Comparison of ENCODE assay signal across 16 cellular contexts in genomic region chr17:40484285-40484972, GRCh38. TPM values are rescaled to one million over a fixed set of nuclear protein-coding genes. Genes with fewer than 3 reads are reported as not detected.
DNase-seq lines count a peak whose midpoint lies in the region; ATAC-seq and TF ChIP-seq lines count a peak whose summit lies in the region.
"Had no signal": no experiment of that assay in that cellular context is flagged by ENCODE, and none has a peak within 500 bp of the region (broad histone marks: within the 10 kb centered on the region; RNA-seq: fewer than 3 reads in every experiment).

No MANE protein-coding gene starts in this region.

- no peak overlapping the region for H2AFZ ChIP-seq in mammary epithelial cell (ENCODE audit: low read depth, low read length)

- no peak for TF ChIP-seq CTCF in CD14-positive monocyte (IDR thresholded peaks at IDR 0.05)
- no peak for TF ChIP-seq CTCF in mammary epithelial cell (conservative IDR thresholded peaks at IDR 0.05 in 1 of 2, IDR thresholded peaks at IDR 0.05 in 1 of 2; ENCODE audit: extremely low read depth in 1 of 2, insufficient read depth in 1 of 2, low read depth in 1 of 2, low read length in 2 of 2)

- intact Hi-C loops in CD14-positive monocyte (cut with micrococcal nuclease) (no loop called here), mammary epithelial cell (cut with micrococcal nuclease) (no loop called here)
- intact Hi-C loops in naive thymus-derived CD4-positive, alpha-beta T cell (cut with micrococcal nuclease): loop anchor here (5.0 kb wide), 2 partner anchors 37 to 42 kb away; partner anchors contain the start of gene IGFBP4 (in 1 of the 2)

- POLR2A ChIA-PET in naive thymus-derived CD4-positive, alpha-beta T cell (lab: Charles Lee): interaction anchor here (1.3 to 2.5 kb wide), 2 partner anchors 8 to 48 kb away, joined by 4 to 7 read pairs; no protein-coding TSS in a partner anchor

- ATAC-seq in naive thymus-derived CD4-positive, alpha-beta T cell: no peak
- ATAC-seq in HG03280 (IDR thresholded peaks at IDR 0.05; ENCODE audit: unreplicated experiment): no peak
- ATAC-seq in HG03196 (IDR thresholded peaks at IDR 0.05; ENCODE audit: unreplicated experiment): no peak
- ATAC-seq: activated naive CD8-positive, alpha-beta T cell treated with anti-CD3 and anti-CD28 coated beads, Interleukin-2, amount 50 U/mL, for 24 hours had no signal

- H3K9me3 Mint-ChIP-seq in CD14-positive monocyte: peaks cover 0 to 2% (median 0%) of the 10 kb centered on the region in 7 donors
- peaks cover 0 to 1% (median 0%) of the 10 kb centered on the region in 11 donors for H3K9me3 Mint-ChIP-seq in naive thymus-derived CD4-positive, alpha-beta T cell
- H3K9me3 Mint-ChIP-seq: activated naive CD8-positive, alpha-beta T cell treated with anti-CD3 and anti-CD28 coated beads, Interleukin-2, amount 50 U/mL, for 24 hours had no signal

- dilution Hi-C loops in mammary epithelial cell (cut with HindIII; ENCODE audit: low sequenced_read_pairs): loop anchor here (5.0 kb wide), 1 partner anchor 37 kb away; no protein-coding TSS in a partner anchor

- H3K4me3 Mint-ChIP-seq in CD14-positive monocyte: peak overlapping the region in 1 of 2 donors; percentile 10
- H3K4me3 Mint-ChIP-seq in naive thymus-derived CD4-positive, alpha-beta T cell: no peak overlapping the region
- H3K4me3 Mint-ChIP-seq: activated naive CD8-positive, alpha-beta T cell treated with anti-CD3 and anti-CD28 coated beads, Interleukin-2, amount 50 U/mL, for 24 hours had no signal

- peak overlapping the region in 1 of 7 donors; percentile 18 for H3K27ac Mint-ChIP-seq in CD14-positive monocyte
- peak overlapping the region; percentile 46 to 99 (median 85) for H3K27ac Mint-ChIP-seq in naive thymus-derived CD4-positive, alpha-beta T cell
- H3K27ac Mint-ChIP-seq: activated naive CD8-positive, alpha-beta T cell treated with anti-CD3 and anti-CD28 coated beads, Interleukin-2, amount 50 U/mL, for 24 hours had no signal

- no peaks in the 10 kb centered on the region for H3K36me3 ChIP-seq in HUES48 (ENCODE audit: control insufficient read depth, insufficient read depth, low read length)
- H3K36me3 ChIP-seq in mammary epithelial cell (ENCODE audit: insufficient read depth, low read length): peaks cover 73% of the 10 kb centered on the region
- no peaks in the 10 kb centered on the region for H3K36me3 ChIP-seq in naive thymus-derived CD4-positive, alpha-beta T cell (ENCODE audit: control insufficient read depth in 2 of 3, insufficient read depth in 3 of 3, low read length in 3 of 3)
- H3K36me3 ChIP-seq: neutrophil had no signal

- WGBS in mammary epithelial cell (ENCODE audit: low coverage, missing lambda C conversion rate): 57% methylated on average over 15 of the region's 18 CpGs

- no peak overlapping the region for H3K9ac ChIP-seq in HUES48 (ENCODE audit: low read depth, low read length)
- peak overlapping the region; percentile 15 for H3K9ac ChIP-seq in mammary epithelial cell (ENCODE audit: insufficient read depth, low read length)

- H3K4me1 ChIP-seq in HUES48 (ENCODE audit: control insufficient read depth, insufficient read depth, low read length) (peaks cover 22% of the 10 kb centered on the region), mammary epithelial cell (ENCODE audit: insufficient read depth, low read length) (peaks cover 76% of the 10 kb centered on the region)
- peaks cover 27 to 29% of the 10 kb centered on the region in 2 donors for H3K4me1 ChIP-seq in naive thymus-derived CD4-positive, alpha-beta T cell (ENCODE audit: control insufficient read depth in 2 of 2, insufficient read depth in 2 of 2, low read length in 2 of 2)

- H3K4me2 ChIP-seq in mammary epithelial cell (ENCODE audit: insufficient read depth, low read depth, low read length): no peak overlapping the region

- peaks cover 11 to 28% (median 23%) of the 10 kb centered on the region in 3 donors for H3K27me3 Mint-ChIP-seq in CD14-positive monocyte (ENCODE audit: low read depth in 3 of 3)
- H3K27me3 Mint-ChIP-seq in naive thymus-derived CD4-positive, alpha-beta T cell: no peaks in the 10 kb centered on the region
- H3K27me3 Mint-ChIP-seq: activated naive CD8-positive, alpha-beta T cell treated with anti-CD3 and anti-CD28 coated beads, Interleukin-2, amount 50 U/mL, for 24 hours had no signal

- H3K27ac ChIP-seq in HUES48 (ENCODE audit: low read depth, low read length): peak overlapping the region; percentile 7
- H3K27ac ChIP-seq in mammary epithelial cell (ENCODE audit: insufficient read depth, low read depth, low read length): peak overlapping the region; percentile 96
- no peak overlapping the region for H3K27ac ChIP-seq in naive thymus-derived CD4-positive, alpha-beta T cell (ENCODE audit: low read depth, low read length)
- H3K27ac ChIP-seq: neutrophil had no signal

- peaks cover 42% of the 10 kb centered on the region for H3K4me1 Mint-ChIP-seq in CD14-positive monocyte
- H3K4me1 Mint-ChIP-seq in naive thymus-derived CD4-positive, alpha-beta T cell: peaks cover 27 to 82% (median 78%) of the 10 kb centered on the region in 7 donors

- H3K9me3 ChIP-seq in HUES48 (ENCODE audit: control insufficient read depth, insufficient read depth, low read length): no peaks in the 10 kb centered on the region
- H3K9me3 ChIP-seq in mammary epithelial cell (replicated peaks; ENCODE audit: insufficient read depth, low read length): no peaks in the 10 kb centered on the region
- no peaks in the 10 kb centered on the region for H3K9me3 ChIP-seq in naive thymus-derived CD4-positive, alpha-beta T cell (ENCODE audit: control insufficient read depth in 2 of 3, low read length in 3 of 3)
- H3K9me3 ChIP-seq: neutrophil had no signal

- H3K79me2 ChIP-seq in mammary epithelial cell (ENCODE audit: insufficient read depth, low read length): peaks cover 40% of the 10 kb centered on the region

- BruUV-seq in mammary epithelial cell (replicated peaks; lab: Mats Ljungman, UMichigan): no TSS peak

- H3K4me3 ChIP-seq in HUES48 (ENCODE audit: low read depth, low read length) (no peak overlapping the region), mammary epithelial cell (replicated peaks in 1 of 3; ENCODE audit: insufficient read depth in 1 of 3, low read depth in 2 of 3, low read length in 3 of 3) (no peak overlapping the region)
- no peak overlapping the region for H3K4me3 ChIP-seq in naive thymus-derived CD4-positive, alpha-beta T cell (ENCODE audit: low read length)

- H3K27me3 ChIP-seq in HUES48 (ENCODE audit: control insufficient read depth, insufficient read depth, low read length) (no peaks in the 10 kb centered on the region), mammary epithelial cell (ENCODE audit: insufficient read depth, low read length) (no peaks in the 10 kb centered on the region)
- H3K27me3 ChIP-seq in naive thymus-derived CD4-positive, alpha-beta T cell (ENCODE audit: control insufficient read depth in 2 of 2, insufficient read depth in 2 of 2, low read length in 2 of 2): no peaks in the 10 kb centered on the region

- peak; percentile 42 for DNase-seq in CD14-positive monocyte (ENCODE audit: low spot score)
- DNase-seq in mammary epithelial cell: peak; percentile 31
- DNase-seq in naive thymus-derived CD4-positive, alpha-beta T cell: no peak
- no peak for DNase-seq in stimulated activated CD4-positive, alpha-beta T cell treated with anti-CD3 and anti-CD28 coated beads, Interleukin-2, amount 100 ng/mL, for 48 hours
- DNase-seq: activated naive CD8-positive, alpha-beta T cell treated with anti-CD3 and anti-CD28 coated beads, Interleukin-2, amount 50 U/mL, for 24 hours; AML-193; caudate nucleus; KG1; kidney glomerular epithelial cell; midbrain; NCI-H1048; OCI-M1 had no signal

- CTCF ChIA-PET in mammary epithelial cell (lab: Charles Lee; ENCODE audit: low non-redundant PET): no interaction called here
- CTCF ChIA-PET in naive thymus-derived CD4-positive, alpha-beta T cell (lab: Charles Lee): interaction anchor here (1.8 kb wide), 1 partner anchor 8 kb away, joined by 5 read pairs; no protein-coding TSS in a partner anchor

- no peaks in the 10 kb centered on the region for H3K36me3 Mint-ChIP-seq in CD14-positive monocyte
- H3K36me3 Mint-ChIP-seq in naive thymus-derived CD4-positive, alpha-beta T cell: peaks cover 0 to 2% (median 0%) of the 10 kb centered on the region in 5 donors

- in situ Hi-C loops in mammary epithelial cell (cut with MboI; ENCODE audit: low sequenced_read_pairs in 2 of 2): no loop called here

- H4K20me1 ChIP-seq in mammary epithelial cell (ENCODE audit: insufficient read depth, low read length): no peaks in the 10 kb centered on the region

RNA-seq across cellular contexts. Expression of gene TNS4, which starts 17.0 kb away (rescaled TPM):
- polyA plus RNA-seq in CD14-positive monocyte: not detected
- 100 to 1,000 TPM; 170 to 608 TPM for total RNA-seq in mammary epithelial cell
- 120 TPM for polyA plus RNA-seq in mammary epithelial cell
- 1,186 TPM for polyA minus RNA-seq in mammary epithelial cell
- 10 to 100 TPM in 1 of 5 experiments, 1 to 10 TPM in 2, not detected in 2; 1.2 to 10.3 (median 1.3) TPM for total RNA-seq in naive thymus-derived CD4-positive, alpha-beta T cell
- polyA plus RNA-seq in naive thymus-derived CD4-positive, alpha-beta T cell: not detected

RNA-seq across cellular contexts. Expression of gene IGFBP4, which starts 41.2 kb away (rescaled TPM):
- polyA plus RNA-seq in CD14-positive monocyte (under 1 TPM in 1 of 2 donors, not detected in 1; 0.15 TPM), mammary epithelial cell (28.5 TPM)
- total RNA-seq in mammary epithelial cell: 10 to 100 TPM; 13.0 to 34.5 TPM
- 62.7 TPM for polyA minus RNA-seq in mammary epithelial cell
- 100 to 1,000 TPM in 1 of 5 experiments, 1 to 10 TPM in 4; 1.5 to 116 (median 1.9) TPM for total RNA-seq in naive thymus-derived CD4-positive, alpha-beta T cell
- polyA plus RNA-seq in naive thymus-derived CD4-positive, alpha-beta T cell: 1 to 10 TPM in 1 of 2 donors, under 1 TPM in 1; 0.45 to 1.0 TPM

Comparison
In these comparisons a context has a peak if more than half of its experiments do, and no peak if none do; other contexts are left out.
1. DNase-seq: peak in CD14-positive monocyte (single experiment) and mammary epithelial cell (single experiment); none in naive thymus-derived CD4-positive, alpha-beta T cell (0 of 9) and stimulated activated CD4-positive, alpha-beta T cell treated with anti-CD3 and anti-CD28 coated beads, Interleukin-2, amount 100 ng/mL, for 48 hours (0 of 2).
2. RNA of gene TNS4, which starts 17.0 kb away (polyA plus RNA-seq): 120 TPM in mammary epithelial cell (single experiment); not detected in CD14-positive monocyte and not detected in naive thymus-derived CD4-positive, alpha-beta T cell; every median in the first group is over 100 times any median in the second.
3. RNA of gene IGFBP4, which starts 41.2 kb away (polyA plus RNA-seq): 28.5 TPM in mammary epithelial cell (single experiment); 0.45 to 1.0 TPM in naive thymus-derived CD4-positive, alpha-beta T cell and 0.15 TPM in CD14-positive monocyte; every median in the first group is over 10 times any median in the second.
4. intact Hi-C loops: an anchor here in naive thymus-derived CD4-positive, alpha-beta T cell (5.0 kb wide); none called in CD14-positive monocyte and mammary epithelial cell.